ENCODE assay signal across 24 cellular contexts in the genomic region with DNA sequence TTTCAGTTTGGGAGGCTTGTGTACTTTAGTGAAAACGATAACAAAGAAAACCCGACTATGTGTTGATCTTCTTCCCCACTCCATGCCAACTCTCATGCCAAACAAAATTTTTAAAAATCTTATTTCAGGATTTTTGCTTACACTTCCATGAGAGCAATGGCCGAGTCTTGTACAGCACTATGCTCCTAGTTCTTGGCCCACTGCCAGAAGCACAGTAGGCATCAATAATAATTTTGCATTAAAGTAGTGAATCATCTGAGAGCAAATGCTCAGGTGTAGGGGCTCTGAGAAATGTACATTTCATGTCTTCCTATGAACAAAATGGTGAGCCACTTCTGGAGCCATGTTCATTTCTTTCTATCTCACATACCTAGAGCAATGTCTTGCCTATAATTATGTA.
"Had no signal": no experiment of that assay in that cellular context is flagged by ENCODE, and none has a peak within 500 bp of the region (broad histone marks: within the 10 kb centered on the region; RNA-seq: fewer than 3 reads in every experiment).

No MANE protein-coding gene starts in this region.

- DNase-seq: effector memory CD8-positive, alpha-beta T cell; erythroblast; esophagus squamous epithelium; foreskin melanocyte; glutamatergic neuron; heart right ventricle; hippocampal formation; left cardiac atrium; left lung; mesendoderm; midbrain; naive thymus-derived CD4-positive, alpha-beta T cell; right lobe of liver; small intestine; stimulated activated CD4-positive, alpha-beta T cell treated with anti-CD3 and anti-CD28 coated beads, Interleukin-15, amount 100 ng/mL, for 24 hours; stimulated activated CD4-positive, alpha-beta T cell treated with anti-CD3 and anti-CD28 coated beads, Interleukin-2, amount 100 ng/mL, for 48 hours; stimulated activated naive CD4-positive, alpha-beta T cell; stimulated activated naive CD8-positive, alpha-beta T cell treated with anti-CD3 and anti-CD28 coated beads, Interleukin-15, amount 100 ng/mL, for 72 hours; transverse colon; upper lobe of right lung; uterus had no signal

- H3K36me3 Mint-ChIP-seq: neural progenitor cell had no signal

- H3K9me3 Mint-ChIP-seq: nephron, neural progenitor cell had no signal

- H3K27ac Mint-ChIP-seq: effector memory CD8-positive, alpha-beta T cell; naive thymus-derived CD4-positive, alpha-beta T cell; nephron; neural progenitor cell; progenitor cell of endocrine pancreas; stimulated activated naive CD8-positive, alpha-beta T cell treated with anti-CD3 and anti-CD28 coated beads, Interleukin-15, amount 100 ng/mL, for 72 hours had no signal

- H3K4me1 Mint-ChIP-seq: nephron, neural progenitor cell had no signal

- ATAC-seq: effector memory CD8-positive, alpha-beta T cell; heart right ventricle; left cardiac atrium; left lung; naive thymus-derived CD4-positive, alpha-beta T cell; right lobe of liver; stimulated activated naive CD8-positive, alpha-beta T cell treated with anti-CD3 and anti-CD28 coated beads, Interleukin-15, amount 100 ng/mL, for 72 hours; upper lobe of right lung had no signal

- H3K4me3 Mint-ChIP-seq: effector memory CD8-positive, alpha-beta T cell; naive thymus-derived CD4-positive, alpha-beta T cell; nephron; neural progenitor cell; stimulated activated naive CD8-positive, alpha-beta T cell treated with anti-CD3 and anti-CD28 coated beads, Interleukin-15, amount 100 ng/mL, for 72 hours had no signal
